10 cellular contexts compared by ENCODE assay signal in the genomic region with DNA sequence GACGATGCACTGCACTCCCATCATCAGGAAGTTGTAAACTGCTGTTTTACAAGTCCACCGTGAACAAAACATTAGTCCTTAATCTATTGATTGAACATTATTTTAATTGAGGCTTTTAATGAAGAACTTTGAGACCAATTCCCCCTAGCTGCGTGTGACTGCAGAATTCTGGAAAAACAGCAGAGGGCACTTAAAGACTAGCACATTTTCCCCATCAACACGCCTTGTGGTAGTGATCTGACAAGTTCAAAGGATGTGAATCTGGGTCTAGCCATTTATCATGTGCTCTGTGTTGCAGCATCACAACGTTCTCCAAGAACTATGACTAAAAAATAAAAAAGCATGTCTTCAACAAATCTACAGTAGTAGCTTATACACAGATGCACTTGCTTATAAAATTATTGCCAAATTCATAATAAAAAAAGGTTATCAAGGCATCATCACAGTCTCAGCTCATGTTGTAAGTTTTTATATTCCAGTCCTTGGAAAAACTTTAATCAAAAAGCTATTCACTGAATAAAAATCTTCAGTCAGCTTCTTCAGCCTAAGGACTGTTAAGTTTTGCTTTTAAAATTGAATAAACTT. TPM values are rescaled to one million over a fixed set of nuclear protein-coding genes. Genes with fewer than 3 reads are reported as not detected.
A peak's percentile ranks its signal among the peaks of the same experiment; 100 is the strongest.
DNase-seq lines count a peak whose midpoint lies in the region; ATAC-seq and TF ChIP-seq lines count a peak whose summit lies in the region.
"Had no signal": no experiment of that assay in that cellular context is flagged by ENCODE, and none has a peak within 500 bp of the region (broad histone marks: within the 10 kb centered on the region; RNA-seq: fewer than 3 reads in every experiment).

No MANE protein-coding gene starts in this region.

- H3K27me3 Mint-ChIP-seq in T-helper 17 cell = peaks cover 75% of the 10 kb centered on the region

- H3K4me3 Mint-ChIP-seq in T-helper 17 cell = no peak overlapping the region
- H3K4me3 Mint-ChIP-seq: dendritic cell treated with granulocyte-macrophage colony-stimulating factor and Interleukin-4, amounts not matched to agents 40 ng/mL and 50 ng/mL, for 4 days had no signal

- DNase-seq in heart right ventricle (peak in 1 of 2 donors; percentile 5), cardiac septum (ENCODE audit: low spot score) (no peak), NCI-H1092 treated with DMSO at 0.1 percent for 48 hours (lab: John Stamatoyannopoulos, UW) (peak; percentile 77), T-helper 17 cell (no peak), foreskin fibroblast (peak; percentile 37 to 62), pulmonary artery endothelial cell (ENCODE audit: low read depth, low spot score) (peak; percentile 20)
- DNase-seq in effector memory CD4-positive, alpha-beta T cell = no peak

- intact Hi-C loops in heart right ventricle (cut with DNase I) (loop anchor here (1.0 to 5.0 kb wide), 3 partner anchors 532 to 534 kb away; no protein-coding TSS in a partner anchor), cardiac septum (cut with DNase I) (loop anchor here (2.0 kb wide), 1 partner anchor 533 kb away; no protein-coding TSS in a partner anchor)

- TF ChIP-seq CTCF in heart right ventricle (IDR thresholded peaks at IDR 0.05) (peak in 8 of 9 donors; percentile 20 to 72 (median 60)), foreskin fibroblast (IDR thresholded peaks at IDR 0.05; ENCODE audit: low read depth, low read length) (peak; percentile 54)

- 0 to 2% methylated on average over 5 of the region's 5 CpGs for WGBS in heart right ventricle, 2 donors

- H3K4me3 ChIP-seq in heart right ventricle = no peak overlapping the region
- H3K4me3 ChIP-seq in foreskin fibroblast (ENCODE audit: low read depth in 1 of 2, low read length in 2 of 2) = no peak overlapping the region
- no peak overlapping the region for H3K4me3 ChIP-seq in effector memory CD4-positive, alpha-beta T cell (ENCODE audit: insufficient read depth, low read depth, low read length, poor library complexity, severe bottlenecking)

- no peak overlapping the region for H3K27ac Mint-ChIP-seq in T-helper 17 cell
- H3K27ac Mint-ChIP-seq: dendritic cell treated with granulocyte-macrophage colony-stimulating factor and Interleukin-4, amounts not matched to agents 40 ng/mL and 50 ng/mL, for 4 days had no signal

- H3K9me3 ChIP-seq in heart right ventricle = no peaks in the 10 kb centered on the region
- peaks cover 3% of the 10 kb centered on the region for H3K9me3 ChIP-seq in T-helper 17 cell (ENCODE audit: control insufficient read depth, low read length, poor library complexity, severe bottlenecking)
- no peaks in the 10 kb centered on the region for H3K9me3 ChIP-seq in effector memory CD4-positive, alpha-beta T cell (ENCODE audit: control insufficient read depth, low read length)

- H3K4me1 Mint-ChIP-seq in T-helper 17 cell = peaks cover 4% of the 10 kb centered on the region

- peaks cover 0 to 92% (median 70%) of the 10 kb centered on the region in 7 donors for H3K27me3 ChIP-seq in heart right ventricle
- peaks cover 6% of the 10 kb centered on the region for H3K27me3 ChIP-seq in effector memory CD4-positive, alpha-beta T cell (replicated peaks; ENCODE audit: control insufficient read depth, insufficient read depth, low read length, poor library complexity, severe bottlenecking)

- no peaks in the 10 kb centered on the region for H3K36me3 ChIP-seq in heart right ventricle
- H3K36me3 ChIP-seq in effector memory CD4-positive, alpha-beta T cell (ENCODE audit: control insufficient read depth, insufficient read depth, low read length) = no peaks in the 10 kb centered on the region

- H3K27ac ChIP-seq in heart right ventricle = no peak overlapping the region
- no peak overlapping the region for H3K27ac ChIP-seq in effector memory CD4-positive, alpha-beta T cell (ENCODE audit: insufficient read depth, low read length, poor library complexity, severe bottlenecking)

- ATAC-seq in heart right ventricle (peak in 3 of 8 donors; percentile 49 to 73 (median 64)), T-helper 17 cell (peak; percentile 44), HG02571 (IDR thresholded peaks at IDR 0.05; ENCODE audit: unreplicated experiment) (no peak)

- no peaks in the 10 kb centered on the region for H3K36me3 Mint-ChIP-seq in T-helper 17 cell (ENCODE audit: low read depth)

- no peaks in the 10 kb centered on the region for H3K4me1 ChIP-seq in heart right ventricle
- H3K4me1 ChIP-seq in effector memory CD4-positive, alpha-beta T cell (ENCODE audit: control insufficient read depth, insufficient read depth, low read length, poor library complexity, severe bottlenecking) = no peaks in the 10 kb centered on the region

RNA-seq across cellular contexts. Expression of a gene that starts 35.8 kb away (rescaled TPM):
- total RNA-seq in heart right ventricle = not detected
- not detected for polyA plus RNA-seq in heart right ventricle
- total RNA-seq in cardiac septum = not detected
- total RNA-seq in T-helper 17 cell = not detected
- total RNA-seq in pulmonary artery endothelial cell = not detected in 2 replicates
- total RNA-seq: subcutaneous adipose tissue had no signal

RNA-seq across cellular contexts. Expression of a gene that starts 39.5 kb away (rescaled TPM):
- total RNA-seq in heart right ventricle = 10 to 100 TPM in 5 of 10 donors, 1 to 10 TPM in 5; 8.5 to 12.7 (median 10.1) TPM
- 10 to 100 TPM; 14.6 to 18.0 TPM for polyA plus RNA-seq in heart right ventricle
- 9.5 TPM for total RNA-seq in cardiac septum
- 1 to 10 TPM; 4.9 to 5.0 TPM for total RNA-seq in T-helper 17 cell
- total RNA-seq in pulmonary artery endothelial cell = 40.7 and 67.9 TPM in 2 replicates

Comparison
In these comparisons a context has a peak if more than half of its experiments do, and no peak if none do; other contexts are left out.
1. DNase-seq: peak in NCI-H1092 treated with DMSO at 0.1 percent for 48 hours (single experiment), foreskin fibroblast (2 of 2) and pulmonary artery endothelial cell (single experiment); none in cardiac septum (single experiment), T-helper 17 cell (0 of 3) and effector memory CD4-positive, alpha-beta T cell (0 of 3).